ENCODE assay signal across 17 cellular contexts in genomic region chr20:56427797-56428196, GRCh38. TPM values are rescaled to one million over a fixed set of nuclear protein-coding genes. Genes with fewer than 3 reads are reported as not detected.
DNase-seq lines count a peak whose midpoint lies in the region; ATAC-seq and TF ChIP-seq lines count a peak whose summit lies in the region.
"Had no signal": no experiment of that assay in that cellular context is flagged by ENCODE, and none has a peak within 500 bp of the region (broad histone marks: within the 10 kb centered on the region; RNA-seq: fewer than 3 reads in every experiment).

No MANE protein-coding gene starts in this region.

- DNase-seq in T-helper 2 cell treated with Interferon-gamma antibody and Interleukin-4, amounts not matched to agents 5 μg/mL and 100 μg/mL, for 36 hours (ENCODE audit: low spot score): no peak
- no peak for DNase-seq in T-helper 2 cell
- peak; percentile 45 for DNase-seq in NOMO-1 treated with DMSO at 0.1 percent for 48 hours (lab: John Stamatoyannopoulos, UW; ENCODE audit: unreplicated experiment)
- no peak for DNase-seq in dermis blood vessel endothelial cell
- no peak for DNase-seq in HUDEP-2 (lab: John Stamatoyannopoulos, UW; ENCODE audit: unreplicated experiment in 76 of 76)
- DNase-seq: body of pancreas, COR-L47, cortex of kidney, Karpas-422, NCI-H446 treated with DMSO at 0.1 percent for 48 hours, uterus had no signal

- no peak for TF ChIP-seq CTCF in nephron (IDR thresholded peaks at IDR 0.05; ENCODE audit: unreplicated experiment in 3 of 3)

- H3K27ac Mint-ChIP-seq in T-helper 2 cell treated with Interferon-gamma antibody and Interleukin-4, amounts not matched to agents 5 μg/mL and 100 μg/mL, for 36 hours: peak overlapping the region; percentile 41
- H3K27ac Mint-ChIP-seq in activated naive CD8-positive, alpha-beta T cell: peak overlapping the region; percentile 67
- peak overlapping the region in 2 of 3 experiments; percentile 47 to 61 for H3K27ac Mint-ChIP-seq in nephron
- H3K27ac Mint-ChIP-seq: neural progenitor cell had no signal

- H3K36me3 Mint-ChIP-seq in T-helper 2 cell treated with Interferon-gamma antibody and Interleukin-4, amounts not matched to agents 5 μg/mL and 100 μg/mL, for 36 hours (ENCODE audit: low read depth): peaks cover 18% of the 10 kb centered on the region
- H3K36me3 Mint-ChIP-seq in activated naive CD8-positive, alpha-beta T cell: peaks cover 7% of the 10 kb centered on the region
- no peaks in the 10 kb centered on the region for H3K36me3 Mint-ChIP-seq in nephron (ENCODE audit: low read depth)
- H3K36me3 Mint-ChIP-seq: neural progenitor cell had no signal

- H3K27me3 Mint-ChIP-seq in T-helper 2 cell treated with Interferon-gamma antibody and Interleukin-4, amounts not matched to agents 5 μg/mL and 100 μg/mL, for 36 hours (ENCODE audit: low read depth): no peaks in the 10 kb centered on the region
- H3K27me3 Mint-ChIP-seq in activated naive CD8-positive, alpha-beta T cell: no peaks in the 10 kb centered on the region
- no peaks in the 10 kb centered on the region for H3K27me3 Mint-ChIP-seq in nephron (ENCODE audit: low read depth)

- no peak for ATAC-seq in GM19035 (IDR thresholded peaks at IDR 0.05; ENCODE audit: unreplicated experiment)
- ATAC-seq: body of pancreas had no signal

- no peak overlapping the region for H3K4me3 Mint-ChIP-seq in T-helper 2 cell treated with Interferon-gamma antibody and Interleukin-4, amounts not matched to agents 5 μg/mL and 100 μg/mL, for 36 hours
- H3K4me3 Mint-ChIP-seq in activated naive CD8-positive, alpha-beta T cell: no peak overlapping the region
- H3K4me3 Mint-ChIP-seq in nephron: peak overlapping the region in 1 of 3 experiments; percentile 51
- H3K4me3 Mint-ChIP-seq: neural progenitor cell had no signal

- H3K4me1 Mint-ChIP-seq in T-helper 2 cell treated with Interferon-gamma antibody and Interleukin-4, amounts not matched to agents 5 μg/mL and 100 μg/mL, for 36 hours (ENCODE audit: low read depth): peaks cover 31% of the 10 kb centered on the region
- H3K4me1 Mint-ChIP-seq in activated naive CD8-positive, alpha-beta T cell (ENCODE audit: low read depth): peaks cover 68% of the 10 kb centered on the region
- peaks cover 55% of the 10 kb centered on the region for H3K4me1 Mint-ChIP-seq in nephron

- peaks cover 8% of the 10 kb centered on the region for H3K9me3 Mint-ChIP-seq in T-helper 2 cell treated with Interferon-gamma antibody and Interleukin-4, amounts not matched to agents 5 μg/mL and 100 μg/mL, for 36 hours
- no peaks in the 10 kb centered on the region for H3K9me3 Mint-ChIP-seq in activated naive CD8-positive, alpha-beta T cell (ENCODE audit: low read depth)
- H3K9me3 Mint-ChIP-seq in nephron: no peaks in the 10 kb centered on the region
- H3K9me3 Mint-ChIP-seq: neural progenitor cell had no signal

RNA-seq across cellular contexts. Expression of gene CASS4, which starts 15.7 kb away (rescaled TPM):
- total RNA-seq in dermis blood vessel endothelial cell: 0.05 and 0.17 TPM in 2 replicates
- total RNA-seq: A172, SK-MEL-5 had no signal

RNA-seq across cellular contexts. Expression of gene CSTF1, which starts 35.4 kb away (rescaled TPM):
- total RNA-seq in dermis blood vessel endothelial cell: 39.1 and 51.0 TPM in 2 replicates

RNA-seq across cellular contexts. Expression of gene AURKA, which starts 35.8 kb away (rescaled TPM):
- 12.4 and 66.3 TPM in 2 replicates for total RNA-seq in dermis blood vessel endothelial cell

RNA-seq across cellular contexts. Expression of gene RTF2, which starts 40.6 kb away (rescaled TPM):
- 93.9 and 98.7 TPM in 2 replicates for total RNA-seq in dermis blood vessel endothelial cell
